Comparison of ENCODE assay signal across 8 cellular contexts in genomic region chr17:7704601-7705268, GRCh38. TPM values are rescaled to one million over a fixed set of nuclear protein-coding genes. Genes with fewer than 3 reads are reported as not detected.
DNase-seq lines count a peak whose midpoint lies in the region; ATAC-seq, FAIRE-seq and TF ChIP-seq lines count a peak whose summit lies in the region.

Gene EFNB3, plus strand, starts transcription at chr17:7705202. Its CDS starts 397 bp downstream, at chr17:7705599.

- H3K27ac ChIP-seq in A549: peak within 1 kb of the TSS; percentile 40 to 87; a peak in 5 of 6 replicates
- H3K27ac ChIP-seq in GM23338 (ENCODE audit: low read depth): no peak within 1 kb of the TSS
- H3K27ac ChIP-seq in WERI-Rb-1: no peak within 1 kb of the TSS

- peak within 1 kb of the TSS; percentile 99 for H2AFZ ChIP-seq in GM23338

- TF ChIP-seq CTCF in A549 (IDR thresholded peaks at IDR 0.05) (no peak), GM23338 (conservative IDR thresholded peaks at IDR 0.05; ENCODE audit: low read depth in 2 of 2) (no peak), WERI-Rb-1 (IDR thresholded peaks at IDR 0.05; ENCODE audit: low read depth, low read length) (no peak), foreskin fibroblast (IDR thresholded peaks at IDR 0.05; ENCODE audit: low read depth, low read length) (no peak), GM20000 (IDR thresholded peaks at IDR 0.05; ENCODE audit: extremely low read depth, missing control alignments) (no peak)

- no peak for TF ChIP-seq RAD21 in A549 (conservative IDR thresholded peaks at IDR 0.05 in 1 of 2, IDR thresholded peaks at IDR 0.05 in 1 of 2)

- peak; percentile 35 to 62; a peak in 5 of 6 replicates for ATAC-seq in A549
- peak; percentile 69 for ATAC-seq in GM23338
- no peak for ATAC-seq in GM21381 (IDR thresholded peaks at IDR 0.05; ENCODE audit: unreplicated experiment)

- POLR2A ChIA-PET in A549 (lab: Yijun Ruan, JAX): interaction anchor here (1.7 to 3.5 kb wide), 2 partner anchors 12 to 18 kb away, joined by 11 to 15 read pairs; partner anchors contain the start of genes DNAH2 and TP53

- H3K36me3 Mint-ChIP-seq in GM23338 (ENCODE audit: low read depth): peaks cover 8% of the 10 kb centered on the region; the same call in 1 of the 3 replicates

- H3K27me3 ChIP-seq in GM23338 (ENCODE audit: insufficient read depth) (peaks cover 11% of the 10 kb centered on the region), WERI-Rb-1 (ENCODE audit: insufficient read depth, low read depth, severe bottlenecking) (peaks cover 22% of the 10 kb centered on the region)

- CTCF ChIA-PET in A549 (lab: Yijun Ruan, JAX): interaction anchor here (1.0 to 11.1 kb wide), 8 partner anchors 10 to 659 kb away, joined by 3 to 103 read pairs (median 4); partner anchors contain the start of genes DNAH2, TP53 and WRAP53

- H3K4me1 Mint-ChIP-seq in GM23338: peaks cover 29% of the 10 kb centered on the region

- no peaks in the 10 kb centered on the region for H3K9me3 ChIP-seq in A549
- H3K9me3 ChIP-seq in WERI-Rb-1 (ENCODE audit: severe bottlenecking): no peaks in the 10 kb centered on the region

- FAIRE-seq in A549 (lab: Jason Lieb, UNC): no peak

- TF ChIP-seq EP300 in A549 (IDR thresholded peaks at IDR 0.05): no peak

- no peak for TF ChIP-seq POLR2A in A549 (IDR thresholded peaks at IDR 0.05; ENCODE audit: low read length)

- 0 out of 2 replicates have a peak, but pooled peaks cover 20% of the 10 kb centered on the region for H3F3A ChIP-seq in GM23338 (replicated peaks; ENCODE audit: low read depth)

- peak within 1 kb of the TSS; percentile 93 for H3K4me2 ChIP-seq in A549
- H3K4me2 ChIP-seq in GM23338: peak within 1 kb of the TSS; percentile 97

- peak; percentile 33 to 38 for DNase-seq in A549 (ENCODE audit: low read depth in 1 of 2, low spot score in 1 of 2)
- peak; percentile 91 for DNase-seq in GM23338 (ENCODE audit: low spot score)
- peak; percentile 73 for DNase-seq in WERI-Rb-1
- DNase-seq in foreskin fibroblast: peak; percentile 23 to 60
- DNase-seq in posterior cingulate gyrus: peak in 7 of 10 donors; percentile 54 to 93 (median 66)
- no peak for DNase-seq in GM20000 (ENCODE audit: low spot score)
- DNase-seq in SW 1271 (lab: John Stamatoyannopoulos, UW): no peak

- H3K4me3 Mint-ChIP-seq in GM23338: peak within 1 kb of the TSS; percentile 79

- H3K4me3 ChIP-seq in A549 (peak within 1 kb of the TSS; percentile 44), GM23338 (peak within 1 kb of the TSS; percentile 89), WERI-Rb-1 (ENCODE audit: low read depth, low read length) (peak within 1 kb of the TSS; percentile 65), foreskin fibroblast (ENCODE audit: low read depth in 1 of 2, low read length in 2 of 2) (peak within 1 kb of the TSS; percentile 40 to 71)

- H3K9me2 ChIP-seq in GM23338 (ENCODE audit: insufficient read depth): no peaks in the 10 kb centered on the region

- H3K4me1 ChIP-seq in A549 (peaks cover 13% of the 10 kb centered on the region; the same call in 2 of the 3 replicates), GM23338 (ENCODE audit: insufficient read depth) (peaks cover 22% of the 10 kb centered on the region)

- H3K27ac Mint-ChIP-seq in GM23338: peak within 1 kb of the TSS; percentile 74; the same call in 1 of the 2 replicates

- H3K27me3 Mint-ChIP-seq in GM23338 (ENCODE audit: insufficient read depth, low read depth, poor library complexity): peaks cover 17% of the 10 kb centered on the region

- no peaks in the 10 kb centered on the region; the same call in 1 of the 2 replicates for H4K20me1 ChIP-seq in GM23338 (replicated peaks; ENCODE audit: insufficient read depth)

- 8% methylated on average over 33 of the region's 45 CpGs for WGBS in A549 (ENCODE audit: missing lambda C conversion rate)

- H3K36me3 ChIP-seq in GM23338 (ENCODE audit: insufficient read depth) (no peaks in the 10 kb centered on the region), WERI-Rb-1 (peaks cover 18% of the 10 kb centered on the region)

- intact Hi-C loops in posterior cingulate gyrus (cut with DNase I): no loop called here

- H3K9me3 Mint-ChIP-seq in GM23338: no peaks in the 10 kb centered on the region

- H3K79me2 ChIP-seq in GM23338 (replicated peaks; ENCODE audit: insufficient read depth): no peaks in the 10 kb centered on the region

TF ChIP-seq in A549, 52 proteins besides CTCF, POLR2A, EP300 and RAD21:
- TF ChIP-seq REST (IDR thresholded peaks at IDR 0.05) (0 out of 2 replicates have a peak, but pooled peaks have one; percentile 27), RCOR1 (IDR thresholded peaks at IDR 0.05; ENCODE audit: low read depth, low read length) (no peak), ESRRA (IDR thresholded peaks at IDR 0.05; ENCODE audit: borderline replicate concordance, low read length) (0 out of 2 replicates have a peak, but pooled peaks have one; percentile 11)

TF ChIP-seq in GM23338, 12 proteins besides CTCF, POLR2A, EP300 and RAD21:
- TF ChIP-seq REST (IDR thresholded peaks at IDR 0.05; ENCODE audit: unreplicated experiment) (no peak), CREB1 (CRISPR knock-in tag; IDR thresholded peaks at IDR 0.05; ENCODE audit: low read depth) (no peak), POLR2AphosphoS5 (IDR thresholded peaks at IDR 0.05; ENCODE audit: low read depth) (peak; percentile 75), STAT1 (IDR thresholded peaks at IDR 0.05; ENCODE audit: unreplicated experiment) (no peak), ZNF114 (CRISPR knock-in tag; IDR thresholded peaks at IDR 0.05) (no peak), JUNB (IDR thresholded peaks at IDR 0.05; ENCODE audit: unreplicated experiment) (no peak)
TF ChIP-seq in GM23338: peak in this region for 1.

RNA-seq across cellular contexts. Expression of gene EFNB3, which starts in this region (rescaled TPM):
- 1.9 and 2.1 TPM in 2 replicates for polyA plus RNA-seq in A549 (2011; rRNA removed)
- polyA plus RNA-seq in A549 (2012; cell fraction: cytosol; rRNA removed): 0.53 and 0.74 TPM in 2 replicates
- 1.0 and 1.3 TPM in 2 replicates for polyA plus RNA-seq in A549 (2012; cell fraction: nucleus; rRNA removed)
- 0.96 to 1.9 TPM (median 1.7 TPM) in 3 replicates for polyA plus RNA-seq in A549 (2017; fragmentation: RNase III; extraction: RNeasy Plus Mini Kit Qiagen cat#74134 plus additional on column Dnase treatment)
- 2.0 and 2.1 TPM in 2 replicates for polyA minus RNA-seq in A549 (2011; rRNA and poly(A)+ RNA removed)
- total RNA-seq in GM23338 (2014; rRNA removed; shearing (Covaris generic)): 7.7 and 11.5 TPM in 2 replicates
- 4.2 and 4.5 TPM in 2 replicates for polyA plus RNA-seq in GM23338 (2016; fragmentation: Nextera tagmentation; extraction: Ambion mirVana)

Comparison
In these comparisons a context has a peak if more than half of its experiments do, and no peak if none do; other contexts are left out.
1. DNase-seq: peak in A549 (2 of 2), GM23338 (single experiment), WERI-Rb-1 (single experiment), foreskin fibroblast (2 of 2) and posterior cingulate gyrus (7 of 10); none in GM20000 (single experiment) and SW 1271 (0 of 2).
2. H3K27ac ChIP-seq: peak in A549 (2 of 2); none in GM23338 (single experiment) and WERI-Rb-1 (single experiment).
3. Peak in every context shown above with its lines, with median percentiles within 50 percentile points of each other: H3K4me3 ChIP-seq.